ENCODE assay signal across 17 cellular contexts in genomic region chr18:67726882-67727281, GRCh38.
"Had no signal": no experiment of that assay in that cellular context is flagged by ENCODE, and none has a peak within 500 bp of the region (broad histone marks: within the 10 kb centered on the region; RNA-seq: fewer than 3 reads in every experiment).

No MANE protein-coding gene starts in this region.

- H3K4me3 ChIP-seq: esophagus squamous epithelium, left ventricle myocardium inferior, lung, mucosa of descending colon, tibial nerve had no signal

- H3K27me3 ChIP-seq: esophagus squamous epithelium, tibial nerve had no signal

- H3K4me1 ChIP-seq: esophagus squamous epithelium, left ventricle myocardium inferior, tibial nerve had no signal

- ATAC-seq: activated CD8-positive, alpha-beta T cell treated with anti-CD3 and anti-CD28 coated beads for 36 hours; activated T-cell treated with anti-CD3 and anti-CD28 coated beads, Interleukin-2, amount 50 U/mL, for 4 hours; activated T-helper 17 cell treated with anti-CD3 and anti-CD28 coated beads, Interleukin-2, amount 50 U/mL, for 72 hours; mucosa of descending colon; right cardiac atrium had no signal

- H3K27ac ChIP-seq: esophagus squamous epithelium, left ventricle myocardium inferior, tibial nerve had no signal

- H3K36me3 ChIP-seq: esophagus squamous epithelium, left ventricle myocardium inferior, tibial nerve had no signal

- DNase-seq: activated B cell treated with CpG ODN at 0.5 μM for 24 hours; activated CD4-positive, alpha-beta T cell treated with anti-CD3 and anti-CD28 coated beads, Interleukin-2, amount 50 U/mL, for 1 hour; activated CD8-positive, alpha-beta T cell treated with anti-CD3 and anti-CD28 coated beads for 36 hours; activated gamma-delta T cell treated with Interleukin-2 at 50 U/mL for 16 hours; activated naive CD4-positive, alpha-beta T cell treated with anti-CD3 and anti-CD28 coated beads, Interleukin-2, amount 50 U/mL, for 16 hours; activated T-cell treated with anti-CD3 and anti-CD28 coated beads, Interleukin-2, amount 50 U/mL, for 4 hours; amniotic stem cell; caudate nucleus; effector CD4-positive, alpha-beta T cell; esophagus squamous epithelium; left ventricle myocardium inferior; mucosa of descending colon; stimulated activated naive CD4-positive, alpha-beta T cell treated with Interleukin-2 at 50 U/mL for 16 hours had no signal
